1 cellular context compared by ENCODE assay signal in the genomic region with DNA sequence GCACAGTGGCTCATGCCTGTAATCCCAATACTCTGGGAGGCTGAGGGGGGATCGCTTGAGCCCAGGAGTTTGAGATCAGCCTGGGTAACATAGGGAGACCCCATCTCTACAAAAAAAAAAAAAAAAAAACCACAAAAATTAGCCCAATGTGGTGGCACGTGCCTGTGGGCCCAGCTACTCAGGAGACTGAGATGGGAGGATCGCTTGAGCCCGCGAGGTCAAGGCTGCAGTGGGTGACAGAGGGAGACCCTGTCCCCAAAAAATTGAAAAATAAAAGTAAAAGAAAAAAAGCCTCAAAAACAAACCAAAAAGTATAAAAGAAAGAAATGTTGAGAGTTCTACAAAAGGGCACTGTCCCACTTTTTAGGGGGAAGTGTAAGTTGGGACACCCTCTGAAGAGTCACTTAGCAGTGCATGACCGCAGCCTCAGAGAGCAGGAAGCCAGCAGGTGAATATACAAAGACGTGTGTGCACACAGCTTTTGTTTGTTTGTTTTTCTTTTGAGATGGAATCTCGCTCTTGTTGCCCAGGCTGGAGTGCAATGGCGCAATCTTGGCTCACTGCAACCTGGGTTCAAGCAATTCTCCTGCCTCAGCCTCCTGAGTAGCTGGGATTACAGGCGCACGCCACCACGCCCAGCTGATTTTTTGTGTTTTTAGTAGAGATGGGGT.
A peak's percentile ranks its signal among the peaks of the same experiment; 100 is the strongest.
TF ChIP-seq lines count a peak whose summit lies in the region.
"Not testable (repeated sequence)": the region's sequence is repeated elsewhere in the genome, so short reads cannot be mapped to it uniquely, and the experiment has no call there.

No MANE protein-coding gene starts in this region.

TF ChIP-seq in HepG2, 621 proteins besides CTCF, POLR2A, EP300 and RAD21 (continues in another document):
- TF ChIP-seq, protein P1, sequence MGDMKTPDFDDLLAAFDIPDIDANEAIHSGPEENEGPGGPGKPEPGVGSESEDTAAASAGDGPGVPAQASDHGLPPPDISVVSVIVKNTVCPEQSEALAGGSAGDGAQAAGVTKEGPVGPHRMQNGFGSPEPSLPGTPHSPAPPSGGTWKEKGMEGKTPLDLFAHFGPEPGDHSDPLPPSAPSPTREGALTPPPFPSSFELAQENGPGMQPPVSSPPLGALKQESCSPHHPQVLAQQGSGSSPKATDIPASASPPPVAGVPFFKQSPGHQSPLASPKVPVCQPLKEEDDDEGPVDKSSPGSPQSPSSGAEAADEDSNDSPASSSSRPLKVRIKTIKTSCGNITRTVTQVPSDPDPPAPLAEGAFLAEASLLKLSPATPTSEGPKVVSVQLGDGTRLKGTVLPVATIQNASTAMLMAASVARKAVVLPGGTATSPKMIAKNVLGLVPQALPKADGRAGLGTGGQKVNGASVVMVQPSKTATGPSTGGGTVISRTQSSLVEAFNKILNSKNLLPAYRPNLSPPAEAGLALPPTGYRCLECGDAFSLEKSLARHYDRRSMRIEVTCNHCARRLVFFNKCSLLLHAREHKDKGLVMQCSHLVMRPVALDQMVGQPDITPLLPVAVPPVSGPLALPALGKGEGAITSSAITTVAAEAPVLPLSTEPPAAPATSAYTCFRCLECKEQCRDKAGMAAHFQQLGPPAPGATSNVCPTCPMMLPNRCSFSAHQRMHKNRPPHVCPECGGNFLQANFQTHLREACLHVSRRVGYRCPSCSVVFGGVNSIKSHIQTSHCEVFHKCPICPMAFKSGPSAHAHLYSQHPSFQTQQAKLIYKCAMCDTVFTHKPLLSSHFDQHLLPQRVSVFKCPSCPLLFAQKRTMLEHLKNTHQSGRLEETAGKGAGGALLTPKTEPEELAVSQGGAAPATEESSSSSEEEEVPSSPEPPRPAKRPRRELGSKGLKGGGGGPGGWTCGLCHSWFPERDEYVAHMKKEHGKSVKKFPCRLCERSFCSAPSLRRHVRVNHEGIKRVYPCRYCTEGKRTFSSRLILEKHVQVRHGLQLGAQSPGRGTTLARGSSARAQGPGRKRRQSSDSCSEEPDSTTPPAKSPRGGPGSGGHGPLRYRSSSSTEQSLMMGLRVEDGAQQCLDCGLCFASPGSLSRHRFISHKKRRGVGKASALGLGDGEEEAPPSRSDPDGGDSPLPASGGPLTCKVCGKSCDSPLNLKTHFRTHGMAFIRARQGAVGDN (CRISPR knock-in tag; IDR thresholded peaks at IDR 0.05): peak; percentile 40
- TF ChIP-seq ZNF644 (CRISPR knock-in tag; IDR thresholded peaks at IDR 0.05; ENCODE audit: low read depth) (peak; percentile 52; the same call in 1 of the 2 replicates), SOX6 (CRISPR knock-in tag; IDR thresholded peaks at IDR 0.05) (peak; percentile 77), SMAD3 (CRISPR knock-in tag; IDR thresholded peaks at IDR 0.05) (peak; percentile 63; the same call in 1 of the 2 replicates), ZMYM2 (CRISPR knock-in tag; IDR thresholded peaks at IDR 0.05) (peak; percentile 70), LCORL (CRISPR knock-in tag; IDR thresholded peaks at IDR 0.05) (peak; percentile 72), NR2F1 (CRISPR knock-in tag; IDR thresholded peaks at IDR 0.05) (peak in 1 of 2 experiments; percentile 16; a peak in 1 of 4 replicates), FOXO1 (CRISPR knock-in tag; IDR thresholded peaks at IDR 0.05) (peak; percentile 67; the same call in 1 of the 2 replicates), KAT7 (CRISPR knock-in tag; IDR thresholded peaks at IDR 0.05; ENCODE audit: borderline replicate concordance) (peak; percentile 52; the same call in 1 of the 2 replicates), ZNF12 (CRISPR knock-in tag; IDR thresholded peaks at IDR 0.05) (peak; percentile 30; the same call in 1 of the 2 replicates), THAP11 (CRISPR knock-in tag; IDR thresholded peaks at IDR 0.05) (peak; percentile 34; the same call in 1 of the 2 replicates), SOX13 (CRISPR knock-in tag; conservative IDR thresholded peaks at IDR 0.05 in 1 of 2, IDR thresholded peaks at IDR 0.05 in 1 of 2) (peak in 1 of 2 experiments; percentile 64; a peak in 2 of 4 replicates), FOXA3 (CRISPR knock-in tag; IDR thresholded peaks at IDR 0.05) (peak; percentile 64), BHLHE40 (IDR thresholded peaks at IDR 0.05; ENCODE audit: low read length) (peak; percentile 52; the same call in 1 of the 2 replicates), ZNF460 (CRISPR knock-in tag; IDR thresholded peaks at IDR 0.05; ENCODE audit: borderline replicate concordance) (peak; percentile 97)
- TF ChIP-seq SOX6, LCORL, SOX13 (IDR thresholded peaks at IDR 0.05): not testable (repeated sequence)
- TF ChIP-seq, protein P2, sequence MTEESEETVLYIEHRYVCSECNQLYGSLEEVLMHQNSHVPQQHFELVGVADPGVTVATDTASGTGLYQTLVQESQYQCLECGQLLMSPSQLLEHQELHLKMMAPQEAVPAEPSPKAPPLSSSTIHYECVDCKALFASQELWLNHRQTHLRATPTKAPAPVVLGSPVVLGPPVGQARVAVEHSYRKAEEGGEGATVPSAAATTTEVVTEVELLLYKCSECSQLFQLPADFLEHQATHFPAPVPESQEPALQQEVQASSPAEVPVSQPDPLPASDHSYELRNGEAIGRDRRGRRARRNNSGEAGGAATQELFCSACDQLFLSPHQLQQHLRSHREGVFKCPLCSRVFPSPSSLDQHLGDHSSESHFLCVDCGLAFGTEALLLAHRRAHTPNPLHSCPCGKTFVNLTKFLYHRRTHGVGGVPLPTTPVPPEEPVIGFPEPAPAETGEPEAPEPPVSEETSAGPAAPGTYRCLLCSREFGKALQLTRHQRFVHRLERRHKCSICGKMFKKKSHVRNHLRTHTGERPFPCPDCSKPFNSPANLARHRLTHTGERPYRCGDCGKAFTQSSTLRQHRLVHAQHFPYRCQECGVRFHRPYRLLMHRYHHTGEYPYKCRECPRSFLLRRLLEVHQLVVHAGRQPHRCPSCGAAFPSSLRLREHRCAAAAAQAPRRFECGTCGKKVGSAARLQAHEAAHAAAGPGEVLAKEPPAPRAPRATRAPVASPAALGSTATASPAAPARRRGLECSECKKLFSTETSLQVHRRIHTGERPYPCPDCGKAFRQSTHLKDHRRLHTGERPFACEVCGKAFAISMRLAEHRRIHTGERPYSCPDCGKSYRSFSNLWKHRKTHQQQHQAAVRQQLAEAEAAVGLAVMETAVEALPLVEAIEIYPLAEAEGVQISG (CRISPR knock-in tag; IDR thresholded peaks at IDR 0.05): peak; percentile 33; the same call in 1 of the 2 replicates
- TF ChIP-seq, protein P3, sequence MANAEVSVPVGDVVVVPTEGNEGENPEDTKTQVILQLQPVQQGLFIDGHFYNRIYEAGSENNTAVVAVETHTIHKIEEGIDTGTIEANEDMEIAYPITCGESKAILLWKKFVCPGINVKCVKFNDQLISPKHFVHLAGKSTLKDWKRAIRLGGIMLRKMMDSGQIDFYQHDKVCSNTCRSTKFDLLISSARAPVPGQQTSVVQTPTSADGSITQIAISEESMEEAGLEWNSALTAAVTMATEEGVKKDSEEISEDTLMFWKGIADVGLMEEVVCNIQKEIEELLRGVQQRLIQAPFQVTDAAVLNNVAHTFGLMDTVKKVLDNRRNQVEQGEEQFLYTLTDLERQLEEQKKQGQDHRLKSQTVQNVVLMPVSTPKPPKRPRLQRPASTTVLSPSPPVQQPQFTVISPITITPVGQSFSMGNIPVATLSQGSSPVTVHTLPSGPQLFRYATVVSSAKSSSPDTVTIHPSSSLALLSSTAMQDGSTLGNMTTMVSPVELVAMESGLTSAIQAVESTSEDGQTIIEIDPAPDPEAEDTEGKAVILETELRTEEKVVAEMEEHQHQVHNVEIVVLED (CRISPR knock-in tag; IDR thresholded peaks at IDR 0.05; ENCODE audit: borderline replicate concordance): peak; percentile 45; the same call in 1 of the 2 replicates
- TF ChIP-seq, protein P4, sequence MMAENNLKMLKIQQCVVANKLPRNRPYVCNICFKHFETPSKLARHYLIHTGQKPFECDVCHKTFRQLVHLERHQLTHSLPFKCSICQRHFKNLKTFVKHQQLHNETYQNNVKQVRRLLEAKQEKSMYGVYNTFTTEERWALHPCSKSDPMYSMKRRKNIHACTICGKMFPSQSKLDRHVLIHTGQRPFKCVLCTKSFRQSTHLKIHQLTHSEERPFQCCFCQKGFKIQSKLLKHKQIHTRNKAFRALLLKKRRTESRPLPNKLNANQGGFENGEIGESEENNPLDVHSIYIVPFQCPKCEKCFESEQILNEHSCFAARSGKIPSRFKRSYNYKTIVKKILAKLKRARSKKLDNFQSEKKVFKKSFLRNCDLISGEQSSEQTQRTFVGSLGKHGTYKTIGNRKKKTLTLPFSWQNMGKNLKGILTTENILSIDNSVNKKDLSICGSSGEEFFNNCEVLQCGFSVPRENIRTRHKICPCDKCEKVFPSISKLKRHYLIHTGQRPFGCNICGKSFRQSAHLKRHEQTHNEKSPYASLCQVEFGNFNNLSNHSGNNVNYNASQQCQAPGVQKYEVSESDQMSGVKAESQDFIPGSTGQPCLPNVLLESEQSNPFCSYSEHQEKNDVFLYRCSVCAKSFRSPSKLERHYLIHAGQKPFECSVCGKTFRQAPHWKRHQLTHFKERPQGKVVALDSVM (CRISPR knock-in tag; IDR thresholded peaks at IDR 0.05): peak; percentile 72
- TF ChIP-seq, protein P5, sequence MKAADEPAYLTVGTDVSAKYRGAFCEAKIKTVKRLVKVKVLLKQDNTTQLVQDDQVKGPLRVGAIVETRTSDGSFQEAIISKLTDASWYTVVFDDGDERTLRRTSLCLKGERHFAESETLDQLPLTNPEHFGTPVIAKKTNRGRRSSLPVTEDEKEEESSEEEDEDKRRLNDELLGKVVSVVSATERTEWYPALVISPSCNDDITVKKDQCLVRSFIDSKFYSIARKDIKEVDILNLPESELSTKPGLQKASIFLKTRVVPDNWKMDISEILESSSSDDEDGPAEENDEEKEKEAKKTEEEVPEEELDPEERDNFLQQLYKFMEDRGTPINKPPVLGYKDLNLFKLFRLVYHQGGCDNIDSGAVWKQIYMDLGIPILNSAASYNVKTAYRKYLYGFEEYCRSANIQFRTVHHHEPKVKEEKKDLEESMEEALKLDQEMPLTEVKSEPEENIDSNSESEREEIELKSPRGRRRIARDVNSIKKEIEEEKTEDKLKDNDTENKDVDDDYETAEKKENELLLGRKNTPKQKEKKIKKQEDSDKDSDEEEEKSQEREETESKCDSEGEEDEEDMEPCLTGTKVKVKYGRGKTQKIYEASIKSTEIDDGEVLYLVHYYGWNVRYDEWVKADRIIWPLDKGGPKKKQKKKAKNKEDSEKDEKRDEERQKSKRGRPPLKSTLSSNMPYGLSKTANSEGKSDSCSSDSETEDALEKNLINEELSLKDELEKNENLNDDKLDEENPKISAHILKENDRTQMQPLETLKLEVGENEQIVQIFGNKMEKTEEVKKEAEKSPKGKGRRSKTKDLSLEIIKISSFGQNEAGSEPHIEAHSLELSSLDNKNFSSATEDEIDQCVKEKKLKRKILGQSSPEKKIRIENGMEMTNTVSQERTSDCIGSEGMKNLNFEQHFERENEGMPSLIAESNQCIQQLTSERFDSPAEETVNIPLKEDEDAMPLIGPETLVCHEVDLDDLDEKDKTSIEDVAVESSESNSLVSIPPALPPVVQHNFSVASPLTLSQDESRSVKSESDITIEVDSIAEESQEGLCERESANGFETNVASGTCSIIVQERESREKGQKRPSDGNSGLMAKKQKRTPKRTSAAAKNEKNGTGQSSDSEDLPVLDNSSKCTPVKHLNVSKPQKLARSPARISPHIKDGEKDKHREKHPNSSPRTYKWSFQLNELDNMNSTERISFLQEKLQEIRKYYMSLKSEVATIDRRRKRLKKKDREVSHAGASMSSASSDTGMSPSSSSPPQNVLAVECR (CRISPR knock-in tag; IDR thresholded peaks at IDR 0.05; ENCODE audit: borderline replicate concordance): peak; percentile 40; the same call in 1 of the 2 replicates
- TF ChIP-seq, protein P6, sequence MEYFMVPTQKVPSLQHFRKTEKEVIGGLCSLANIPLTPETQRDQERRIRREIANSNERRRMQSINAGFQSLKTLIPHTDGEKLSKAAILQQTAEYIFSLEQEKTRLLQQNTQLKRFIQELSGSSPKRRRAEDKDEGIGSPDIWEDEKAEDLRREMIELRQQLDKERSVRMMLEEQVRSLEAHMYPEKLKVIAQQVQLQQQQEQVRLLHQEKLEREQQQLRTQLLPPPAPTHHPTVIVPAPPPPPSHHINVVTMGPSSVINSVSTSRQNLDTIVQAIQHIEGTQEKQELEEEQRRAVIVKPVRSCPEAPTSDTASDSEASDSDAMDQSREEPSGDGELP (IDR thresholded peaks at IDR 0.05; ENCODE audit: borderline replicate concordance, low read depth): peak; percentile 55; the same call in 1 of the 2 replicates
- TF ChIP-seq, protein P7, sequence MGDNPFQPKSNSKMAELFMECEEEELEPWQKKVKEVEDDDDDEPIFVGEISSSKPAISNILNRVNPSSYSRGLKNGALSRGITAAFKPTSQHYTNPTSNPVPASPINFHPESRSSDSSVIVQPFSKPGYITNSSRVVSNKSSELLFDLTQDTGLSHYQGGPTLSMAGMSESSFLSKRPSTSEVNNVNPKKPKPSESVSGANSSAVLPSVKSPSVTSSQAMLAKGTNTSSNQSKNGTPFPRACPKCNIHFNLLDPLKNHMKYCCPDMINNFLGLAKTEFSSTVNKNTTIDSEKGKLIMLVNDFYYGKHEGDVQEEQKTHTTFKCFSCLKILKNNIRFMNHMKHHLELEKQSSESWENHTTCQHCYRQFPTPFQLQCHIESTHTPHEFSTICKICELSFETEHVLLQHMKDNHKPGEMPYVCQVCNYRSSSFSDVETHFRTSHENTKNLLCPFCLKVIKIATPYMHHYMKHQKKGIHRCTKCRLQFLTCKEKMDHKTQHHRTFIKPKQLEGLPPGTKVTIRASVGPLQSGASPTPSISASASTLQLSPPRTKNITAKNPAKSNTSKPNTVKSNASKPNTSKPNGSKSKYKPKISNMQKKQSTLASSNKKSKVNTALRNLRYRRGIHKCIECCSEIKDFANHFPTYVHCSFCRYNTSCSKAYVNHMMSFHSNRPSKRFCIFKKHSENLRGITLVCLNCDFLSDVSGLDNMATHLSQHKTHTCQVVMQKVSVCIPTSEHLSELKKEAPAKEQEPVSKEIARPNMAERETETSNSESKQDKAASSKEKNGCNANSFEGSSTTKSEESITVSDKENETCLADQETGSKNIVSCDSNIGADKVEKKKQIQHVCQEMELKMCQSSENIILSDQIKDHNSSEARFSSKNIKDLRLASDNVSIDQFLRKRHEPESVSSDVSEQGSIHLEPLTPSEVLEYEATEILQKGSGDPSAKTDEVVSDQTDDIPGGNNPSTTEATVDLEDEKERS (CRISPR knock-in tag; IDR thresholded peaks at IDR 0.05): peak; percentile 85
- TF ChIP-seq, protein P8, sequence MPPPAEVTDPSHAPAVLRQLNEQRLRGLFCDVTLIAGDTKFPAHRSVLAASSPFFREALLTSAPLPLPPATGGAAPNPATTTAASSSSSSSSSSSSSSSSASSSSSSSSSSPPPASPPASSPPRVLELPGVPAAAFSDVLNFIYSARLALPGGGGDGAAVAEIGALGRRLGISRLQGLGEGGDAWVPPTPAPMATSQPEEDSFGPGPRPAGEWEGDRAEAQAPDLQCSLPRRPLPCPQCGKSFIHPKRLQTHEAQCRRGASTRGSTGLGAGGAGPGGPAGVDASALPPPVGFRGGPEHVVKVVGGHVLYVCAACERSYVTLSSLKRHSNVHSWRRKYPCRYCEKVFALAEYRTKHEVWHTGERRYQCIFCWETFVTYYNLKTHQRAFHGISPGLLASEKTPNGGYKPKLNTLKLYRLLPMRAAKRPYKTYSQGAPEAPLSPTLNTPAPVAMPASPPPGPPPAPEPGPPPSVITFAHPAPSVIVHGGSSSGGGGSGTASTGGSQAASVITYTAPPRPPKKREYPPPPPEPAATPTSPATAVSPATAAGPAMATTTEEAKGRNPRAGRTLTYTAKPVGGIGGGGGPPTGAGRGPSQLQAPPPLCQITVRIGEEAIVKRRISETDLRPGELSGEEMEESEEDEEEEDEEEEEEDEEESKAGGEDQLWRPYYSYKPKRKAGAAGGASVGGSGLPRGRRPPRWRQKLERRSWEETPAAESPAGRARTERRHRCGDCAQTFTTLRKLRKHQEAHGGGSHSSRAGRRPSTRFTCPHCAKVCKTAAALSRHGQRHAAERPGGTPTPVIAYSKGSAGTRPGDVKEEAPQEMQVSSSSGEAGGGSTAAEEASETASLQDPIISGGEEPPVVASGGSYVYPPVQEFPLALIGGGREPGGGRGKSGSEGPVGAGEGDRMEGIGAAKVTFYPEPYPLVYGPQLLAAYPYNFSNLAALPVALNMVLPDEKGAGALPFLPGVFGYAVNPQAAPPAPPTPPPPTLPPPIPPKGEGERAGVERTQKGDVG (CRISPR knock-in tag; IDR thresholded peaks at IDR 0.05; ENCODE audit: borderline replicate concordance): peak; percentile 76; the same call in 1 of the 2 replicates
